In the genomic region with DNA sequence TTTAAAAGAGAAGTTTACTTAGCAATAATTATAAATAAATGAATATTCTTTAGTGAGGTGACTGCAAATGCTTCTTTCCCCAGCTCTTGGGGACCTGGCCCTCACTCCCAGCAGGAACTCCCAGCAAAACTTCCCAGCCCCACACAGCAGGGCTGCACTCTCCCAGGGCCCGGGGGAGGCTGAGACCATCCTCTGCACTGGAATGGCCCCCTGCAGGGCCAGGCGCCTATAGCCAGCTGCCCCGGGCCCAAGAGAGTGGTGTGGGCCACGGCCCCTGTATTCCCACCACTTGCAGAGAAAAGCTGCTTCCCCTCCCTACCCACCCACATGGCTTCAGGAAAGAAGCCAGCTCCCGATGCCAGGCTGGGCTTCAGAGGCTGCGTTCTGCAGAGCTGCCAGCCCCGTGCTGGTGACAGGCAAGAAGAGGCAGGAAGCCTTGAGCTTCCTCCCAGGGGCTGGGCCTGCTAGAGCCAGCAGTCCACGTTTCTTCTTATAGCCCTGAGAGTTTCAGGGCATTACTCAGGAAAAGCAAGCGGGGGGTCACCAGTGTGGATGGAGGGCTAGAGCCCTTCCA, we compare ENCODE assay signal across 18 cellular contexts.
DNase-seq lines count a peak whose midpoint lies in the region; FAIRE-seq and TF ChIP-seq lines count a peak whose summit lies in the region.
"Had no signal": no experiment of that assay in that cellular context is flagged by ENCODE, and none has a peak within 500 bp of the region (broad histone marks: within the 10 kb centered on the region; RNA-seq: fewer than 3 reads in every experiment).

No MANE protein-coding gene starts in this region.

- peaks cover 23% of the 10 kb centered on the region for H3K4me1 ChIP-seq in MM.1S (ENCODE audit: low read length)
- H3K4me1 ChIP-seq: right lobe of liver had no signal

- no peaks in the 10 kb centered on the region for H3K9me3 ChIP-seq in MM.1S (replicated peaks; ENCODE audit: insufficient read depth, low read length)
- H3K9me3 ChIP-seq: Peyer's patch, right lobe of liver had no signal

- peak overlapping the region; percentile 48; the same call in 1 of the 2 replicates for H3K27ac ChIP-seq in MM.1S (ENCODE audit: low read length)
- peak overlapping the region; percentile 49 for H3K27ac ChIP-seq in cingulate gyrus (ENCODE audit: low read depth, low read length)
- H3K27ac ChIP-seq: Peyer's patch, right lobe of liver had no signal

- no peak overlapping the region for H3K9ac ChIP-seq in MM.1S (ENCODE audit: low read length)

- no peaks in the 10 kb centered on the region for H3K27me3 ChIP-seq in MM.1S (replicated peaks; ENCODE audit: insufficient read depth, low read length)
- H3K27me3 ChIP-seq: Peyer's patch, right lobe of liver had no signal

- H3K9me2 ChIP-seq in MM.1S (replicated peaks; ENCODE audit: insufficient read depth, low read length): no peaks in the 10 kb centered on the region

- FAIRE-seq in D721Med (lab: Jason Lieb, UNC): no peak
- FAIRE-seq: astrocyte, G401.6 had no signal

- in situ Hi-C loops in GM13976 (cut with MboI; ENCODE audit: low sequenced_read_pairs, unreplicated experiment): no loop called here

- H3K4me3 ChIP-seq in MM.1S (ENCODE audit: low read length): no peak overlapping the region
- H3K4me3 ChIP-seq: Peyer's patch, right lobe of liver had no signal

- no peak overlapping the region for H2AFZ ChIP-seq in MM.1S (ENCODE audit: low read length)

- no peak for DNase-seq in MM.1S
- peak; percentile 82 for DNase-seq in medulla oblongata (ENCODE audit: extremely low spot score)
- peak; percentile 63 for DNase-seq in superior temporal gyrus (ENCODE audit: extremely low spot score)
- DNase-seq in GM13976 (ENCODE audit: low spot score): no peak
- DNase-seq in D721Med (ENCODE audit: insufficient read length, low spot score): no peak
- no peak for DNase-seq in NCI-H2196 (lab: John Stamatoyannopoulos, UW; ENCODE audit: unreplicated experiment)
- DNase-seq: activated CD4-positive, alpha-beta T cell treated with anti-CD3 and anti-CD28 coated beads, Interleukin-2, amount 10 ng/mL, durations not matched to agents 24 days and 14 days; CD4-positive, alpha-beta memory T cell; naive B cell; NCI-H1436; NCI-H524; Peyer's patch; right lobe of liver; stimulated activated CD4-positive, alpha-beta T cell treated with anti-CD3 and anti-CD28 coated beads, Interleukin-4, amount 100 ng/mL, for 24 hours; stimulated activated naive CD4-positive, alpha-beta T cell had no signal

- no peak for TF ChIP-seq CTCF in MM.1S (IDR thresholded peaks at IDR 0.05; ENCODE audit: low read length)
- TF ChIP-seq CTCF in GM13976 (IDR thresholded peaks at IDR 0.05; ENCODE audit: borderline replicate concordance, control extremely low read depth, extremely low read depth, insufficient read depth, missing control alignments): no peak
- TF ChIP-seq CTCF in D721Med (IDR thresholded peaks at IDR 0.05; ENCODE audit: insufficient read depth, missing control alignments): no peak

- H4K20me1 ChIP-seq in MM.1S (ENCODE audit: insufficient read depth, low read length): no peaks in the 10 kb centered on the region

- no peaks in the 10 kb centered on the region; the same call in 1 of the 2 replicates for H3K36me3 ChIP-seq in MM.1S (replicated peaks; ENCODE audit: insufficient read depth, low read length)

- peak overlapping the region; percentile 22; the same call in 1 of the 2 replicates for H3K4me2 ChIP-seq in MM.1S (ENCODE audit: low read depth, low read length)

- H3K79me2 ChIP-seq in MM.1S (ENCODE audit: low read length): peaks cover 32% of the 10 kb centered on the region

- peaks cover 6% of the 10 kb centered on the region for H3F3A ChIP-seq in MM.1S (ENCODE audit: insufficient read depth, low read length)

Comparison
In these comparisons a context has a peak if more than half of its experiments do, and no peak if none do; other contexts are left out.
1. DNase-seq: peak in medulla oblongata (single experiment) and superior temporal gyrus (single experiment); none in MM.1S (single experiment), GM13976 (single experiment), D721Med (single experiment) and NCI-H2196 (single experiment).